Comparison of ENCODE assay signal across 1 cellular context in genomic region chr15:40486066-40486770, GRCh38.
TF ChIP-seq lines count a peak whose summit lies in the region.

No MANE protein-coding gene starts in this region.

TF ChIP-seq in GM23338, 12 proteins besides CTCF, POLR2A, EP300 and RAD21 (continued from another document):
- TF ChIP-seq REST (IDR thresholded peaks at IDR 0.05; ENCODE audit: unreplicated experiment) (no peak), ZNF331 (CRISPR knock-in tag; IDR thresholded peaks at IDR 0.05; ENCODE audit: low read depth) (no peak), EZH2phosphoT487 (IDR thresholded peaks at IDR 0.05; ENCODE audit: unreplicated experiment) (no peak), EZH2 (IDR thresholded peaks at IDR 0.05; ENCODE audit: low read depth, unreplicated experiment) (no peak), ZNF114 (CRISPR knock-in tag; IDR thresholded peaks at IDR 0.05) (no peak)
